Comparison of ENCODE assay signal across 8 cellular contexts in the genomic region with DNA sequence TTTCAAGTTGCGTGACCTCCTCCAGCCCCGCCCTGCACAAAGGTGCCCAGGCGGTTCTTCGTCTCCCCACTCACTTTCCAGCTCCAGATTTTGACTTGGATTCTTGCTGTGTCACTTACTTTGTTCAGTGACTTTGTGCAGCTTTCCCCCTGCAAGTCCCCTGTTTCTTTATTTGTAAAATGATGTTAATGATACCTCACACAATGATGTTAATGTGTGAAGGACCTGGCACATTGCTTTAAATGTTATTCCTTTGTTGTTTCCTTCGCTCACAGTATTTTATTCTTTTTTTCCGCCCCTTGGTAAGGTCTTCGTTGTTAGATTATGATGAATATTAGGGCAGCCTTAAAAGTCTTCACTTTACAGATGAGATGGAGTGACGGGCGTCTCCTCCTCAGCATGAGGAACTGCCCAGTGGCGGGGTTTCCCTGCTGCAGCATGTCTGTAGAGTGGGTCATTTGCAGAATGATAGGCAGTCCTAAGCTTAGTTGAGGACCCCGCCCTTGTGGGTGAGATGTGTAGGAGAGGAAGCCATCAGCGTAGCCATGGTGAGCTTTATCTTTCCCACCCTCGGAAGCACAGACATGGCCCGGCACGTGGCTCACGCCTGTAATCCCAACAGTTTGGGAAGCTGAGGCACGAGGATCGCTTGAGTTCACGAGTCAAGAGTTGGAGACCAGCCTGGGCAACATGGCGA. TPM values are rescaled to one million over a fixed set of nuclear protein-coding genes. Genes with fewer than 3 reads are reported as not detected.
DNase-seq lines count a peak whose midpoint lies in the region; ATAC-seq and TF ChIP-seq lines count a peak whose summit lies in the region.

No MANE protein-coding gene starts in this region.

- H3K4me1 ChIP-seq in H9 (ENCODE audit: insufficient read depth, low read length) (no peaks in the 10 kb centered on the region), MM.1S (ENCODE audit: low read length) (0 out of 2 replicates have a peak, but pooled peaks cover 4% of the 10 kb centered on the region), foreskin keratinocyte (no peaks in the 10 kb centered on the region)

- H3K4me3 Mint-ChIP-seq in H9 = peak overlapping the region; percentile 83 to 88
- peak overlapping the region; percentile 87 for H3K4me3 Mint-ChIP-seq in activated CD8-positive, alpha-beta memory T cell treated with anti-CD3 and anti-CD28 coated beads, Interleukin-2, amount 10 ng/mL, durations not matched to agents 7 days and 5 days

- H3K23me2 ChIP-seq in H9 (ENCODE audit: insufficient read length, low read depth, low read length, poor library complexity, severe bottlenecking) = peaks cover 5% of the 10 kb centered on the region

- H3K9me3 ChIP-seq in H9 (ENCODE audit: control insufficient read depth, low read depth, low read length) (no peaks in the 10 kb centered on the region), MM.1S (replicated peaks; ENCODE audit: insufficient read depth, low read length) (no peaks in the 10 kb centered on the region)

- H3K23ac ChIP-seq in H9 (ENCODE audit: insufficient read length, low read depth, low read length) = no peak overlapping the region

- DNase-seq in NCI-H1694 treated with DMSO at 0.1 percent for 48 hours (lab: John Stamatoyannopoulos, UW) = peak; percentile 20
- DNase-seq in NCI-H1694 (lab: John Stamatoyannopoulos, UW) = no peak
- peak; percentile 41 for DNase-seq in H9
- DNase-seq in MM.1S = peak; percentile 38
- DNase-seq in activated CD8-positive, alpha-beta memory T cell treated with anti-CD3 and anti-CD28 coated beads, Interleukin-2, amount 10 ng/mL, durations not matched to agents 7 days and 5 days = peak; percentile 45
- DNase-seq in foreskin keratinocyte = peak in 1 of 2 donors; percentile 15
- DNase-seq in occipital lobe (lab: John Stamatoyannopoulos, UW) = peak; percentile 7
- no peak for DNase-seq in GOT3 (lab: John Stamatoyannopoulos, UW)

- no peaks in the 10 kb centered on the region for H3K79me2 ChIP-seq in H9 (ENCODE audit: insufficient read depth, low read length)
- 0 out of 2 replicates have a peak, but pooled peaks cover 3% of the 10 kb centered on the region for H3K79me2 ChIP-seq in MM.1S (ENCODE audit: low read length)

- TF ChIP-seq CTCF in H9 (conservative IDR thresholded peaks at IDR 0.05) (no peak), MM.1S (IDR thresholded peaks at IDR 0.05; ENCODE audit: low read length) (no peak), foreskin keratinocyte (conservative IDR thresholded peaks at IDR 0.05) (no peak)

- no peak for ATAC-seq in activated CD8-positive, alpha-beta memory T cell treated with anti-CD3 and anti-CD28 coated beads, Interleukin-2, amount 10 ng/mL, durations not matched to agents 7 days and 5 days
- peak; percentile 27 for ATAC-seq in foreskin keratinocyte

- H3K4me2 ChIP-seq in H9 (ENCODE audit: insufficient read depth, insufficient read length, low read length) (peak overlapping the region; percentile 52), MM.1S (ENCODE audit: low read depth, low read length) (peak overlapping the region; percentile 66)

- no peaks in the 10 kb centered on the region for H3K9me2 ChIP-seq in MM.1S (replicated peaks; ENCODE audit: insufficient read depth, low read length)

- H4K5ac ChIP-seq in H9 (ENCODE audit: insufficient read length, low read depth, low read length) = no peak overlapping the region

- H3K4me1 Mint-ChIP-seq in H9 = peaks cover 16 to 17% of the 10 kb centered on the region in 2 experiments
- H3K4me1 Mint-ChIP-seq in activated CD8-positive, alpha-beta memory T cell treated with anti-CD3 and anti-CD28 coated beads, Interleukin-2, amount 10 ng/mL, durations not matched to agents 7 days and 5 days = peaks cover 20% of the 10 kb centered on the region

- H3K4ac ChIP-seq in H9 (ENCODE audit: low read depth, low read length) = no peak overlapping the region

- no peak overlapping the region for H2BK5ac ChIP-seq in H9 (ENCODE audit: insufficient read length, low read length)

- peak overlapping the region; percentile 7 for H2BK120ac ChIP-seq in H9 (ENCODE audit: low read depth, low read length, poor library complexity, severe bottlenecking)

- H2BK15ac ChIP-seq in H9 (ENCODE audit: low read depth, low read length) = no peak overlapping the region

- no peak overlapping the region for H4K91ac ChIP-seq in H9 (ENCODE audit: insufficient read length, low read depth, low read length)

- H3K79me1 ChIP-seq in H9 (ENCODE audit: insufficient read depth, low read depth, low read length, poor library complexity, severe bottlenecking) = no peaks in the 10 kb centered on the region

- H3K27ac ChIP-seq in H9 (ENCODE audit: insufficient read length, low read depth, low read length) (no peak overlapping the region), MM.1S (ENCODE audit: low read length) (peak overlapping the region; percentile 15; the same call in 1 of the 2 replicates), foreskin keratinocyte (no peak overlapping the region)

- H2AFZ ChIP-seq in H9 (ENCODE audit: low read length) (no peak overlapping the region), MM.1S (ENCODE audit: low read length) (peak overlapping the region; percentile 96)

- H4K20me1 ChIP-seq in H9 (ENCODE audit: control insufficient read depth, insufficient read depth, insufficient read length) (no peaks in the 10 kb centered on the region), MM.1S (ENCODE audit: insufficient read depth, low read length) (no peaks in the 10 kb centered on the region)

- no peaks in the 10 kb centered on the region for H3F3A ChIP-seq in MM.1S (ENCODE audit: insufficient read depth, low read length)

- peak overlapping the region; percentile 92; the same call in 1 of the 2 replicates for H3K14ac ChIP-seq in H9 (ENCODE audit: insufficient read depth, low read length)

- H3K9me3 Mint-ChIP-seq in H9 = no peaks in the 10 kb centered on the region
- no peaks in the 10 kb centered on the region for H3K9me3 Mint-ChIP-seq in activated CD8-positive, alpha-beta memory T cell treated with anti-CD3 and anti-CD28 coated beads, Interleukin-2, amount 10 ng/mL, durations not matched to agents 7 days and 5 days (ENCODE audit: low read depth)

- H3K27me3 Mint-ChIP-seq in H9 (ENCODE audit: low read depth) = peaks cover 11% of the 10 kb centered on the region
- H3K27me3 Mint-ChIP-seq in activated CD8-positive, alpha-beta memory T cell treated with anti-CD3 and anti-CD28 coated beads, Interleukin-2, amount 10 ng/mL, durations not matched to agents 7 days and 5 days = no peaks in the 10 kb centered on the region

- H3K27ac Mint-ChIP-seq in H9 = peak overlapping the region; percentile 2 to 95 (median 77); a peak in 5 of 7 replicates
- peak overlapping the region; percentile 89 for H3K27ac Mint-ChIP-seq in activated CD8-positive, alpha-beta memory T cell treated with anti-CD3 and anti-CD28 coated beads, Interleukin-2, amount 10 ng/mL, durations not matched to agents 7 days and 5 days

- no peak overlapping the region for H3K56ac ChIP-seq in H9 (ENCODE audit: insufficient read length, low read depth, low read length)

- H3K27me3 ChIP-seq in H9 (ENCODE audit: insufficient read depth, low read length) = no peaks in the 10 kb centered on the region
- H3K27me3 ChIP-seq in MM.1S (replicated peaks; ENCODE audit: insufficient read depth, low read length) = no peaks in the 10 kb centered on the region
- H3K27me3 ChIP-seq in foreskin keratinocyte = no peaks in the 10 kb centered on the region

- H2BK20ac ChIP-seq in H9 (ENCODE audit: low read depth, low read length, poor library complexity, severe bottlenecking) = no peak overlapping the region

- no peaks in the 10 kb centered on the region; a peak in 1 of 7 replicates for H3K36me3 Mint-ChIP-seq in H9 (ENCODE audit: insufficient read depth in 1 of 3, low read depth in 3 of 3)
- peaks cover 5% of the 10 kb centered on the region for H3K36me3 Mint-ChIP-seq in activated CD8-positive, alpha-beta memory T cell treated with anti-CD3 and anti-CD28 coated beads, Interleukin-2, amount 10 ng/mL, durations not matched to agents 7 days and 5 days

- peak overlapping the region; percentile 93 for H3K4me3 ChIP-seq in MM.1S (ENCODE audit: low read length)

- WGBS in H9 (ENCODE audit: extremely low coverage, insufficient read length, low lambda C conversion rate) = no CpG with 5 or more reads among the region's 20 CpGs

- H3T11ph ChIP-seq in H9 (ENCODE audit: low read length) = no peak overlapping the region

- H3K9ac ChIP-seq in H9 (ENCODE audit: extremely low read depth, insufficient read length, low read length) (peak overlapping the region; percentile 63), MM.1S (ENCODE audit: low read length) (peak overlapping the region; percentile 82)

- H2AK5ac ChIP-seq in H9 (ENCODE audit: insufficient read length, low read length) = no peak overlapping the region

- peak overlapping the region; percentile 88 for H3K18ac ChIP-seq in H9 (ENCODE audit: insufficient read length, low read depth, low read length)

- CTCF ChIA-PET in activated CD8-positive, alpha-beta memory T cell treated with anti-CD3 and anti-CD28 coated beads, Interleukin-2, amount 10 ng/mL, durations not matched to agents 7 days and 5 days (lab: Charles Lee) = interaction anchor here (1.4 to 3.1 kb wide), 4 partner anchors 9 to 66 kb away, joined by 3 to 18 read pairs (median 10); a partner anchor contains a TSS

- no peak overlapping the region for H4K8ac ChIP-seq in H9 (replicated peaks; ENCODE audit: insufficient read length, low read depth, low read length)

- no peaks in the 10 kb centered on the region for H3K36me3 ChIP-seq in MM.1S (replicated peaks; ENCODE audit: insufficient read depth, low read length)

- no peak overlapping the region for H2BK12ac ChIP-seq in H9 (ENCODE audit: insufficient read length, low read depth, low read length)

RNA-seq across cellular contexts. Expression of a gene that starts 0.7 kb away (rescaled TPM):
- total RNA-seq in H9 (2021) (26.4 and 26.6 TPM in 2 replicates), foreskin keratinocyte (54.0 and 59.1 TPM in 2 replicates), occipital lobe (16.7 TPM)
- 10 to 100 TPM; 45.5 to 59.8 TPM for total RNA-seq in activated CD8-positive, alpha-beta memory T cell treated with anti-CD3 and anti-CD28 coated beads, Interleukin-2, amount 10 ng/mL, durations not matched to agents 7 days and 5 days
- 71.3 and 73.7 TPM in 2 replicates for polyA plus RNA-seq in foreskin keratinocyte

Comparison
In these comparisons a context has a peak if more than half of its experiments do, and no peak if none do; other contexts are left out.
1. DNase-seq: peak in NCI-H1694 treated with DMSO at 0.1 percent for 48 hours (single experiment), H9 (single experiment), MM.1S (single experiment), activated CD8-positive, alpha-beta memory T cell treated with anti-CD3 and anti-CD28 coated beads, Interleukin-2, amount 10 ng/mL, durations not matched to agents 7 days and 5 days (single experiment) and occipital lobe (single experiment); none in NCI-H1694 (single experiment) and GOT3 (single experiment).